Comparison of ENCODE assay signal across 30 cellular contexts in genomic region chr15:63084806-63085205, GRCh38.
"Had no signal": no experiment of that assay in that cellular context is flagged by ENCODE, and none has a peak within 500 bp of the region (broad histone marks: within the 10 kb centered on the region; RNA-seq: fewer than 3 reads in every experiment).

No MANE protein-coding gene starts in this region.

- H3K27ac Mint-ChIP-seq: activated CD4-positive, alpha-beta memory T cell treated with anti-CD3 and anti-CD28 coated beads for 36 hours; activated CD4-positive, alpha-beta T cell treated with anti-CD3 and anti-CD28 coated beads for 36 hours; activated CD4-positive, alpha-beta T cell treated with anti-CD3 and anti-CD28 coated beads, Interleukin-2, amount 10 ng/mL, durations not matched to agents 24 days and 14 days; activated CD8-positive, alpha-beta memory T cell treated with anti-CD3 and anti-CD28 coated beads, Interleukin-2, amount 10 ng/mL, durations not matched to agents 7 days and 5 days; activated CD8-positive, alpha-beta T cell treated with anti-CD3 and anti-CD28 coated beads, Interleukin-2, amount 10 ng/mL, durations not matched to agents 7 days and 5 days; activated naive CD8-positive, alpha-beta T cell; activated T-cell treated with anti-CD3 and anti-CD28 coated beads, Interleukin-2, amount 50 U/mL, for 24 hours; activated T-cell treated with anti-CD3 and anti-CD28 coated beads, Interleukin-2, amount 50 U/mL, for 72 hours; dendritic cell treated with granulocyte-macrophage colony-stimulating factor and Interleukin-4, amounts not matched to agents 40 ng/mL and 50 ng/mL, for 4 days; endodermal cell; T-helper 17 cell; T-helper 2 cell treated with Interferon-gamma antibody and Interleukin-4, amounts not matched to agents 5 μg/mL and 100 μg/mL, for 36 hours had no signal

- H3K4me1 Mint-ChIP-seq: activated CD4-positive, alpha-beta T cell treated with anti-CD3 and anti-CD28 coated beads for 36 hours; activated CD4-positive, alpha-beta T cell treated with anti-CD3 and anti-CD28 coated beads, Interleukin-2, amount 10 ng/mL, durations not matched to agents 24 days and 14 days; central memory CD8-positive, alpha-beta T cell; T-helper 17 cell had no signal

- H3K36me3 Mint-ChIP-seq: activated CD4-positive, alpha-beta memory T cell treated with anti-CD3 and anti-CD28 coated beads for 36 hours; activated CD8-positive, alpha-beta memory T cell treated with anti-CD3 and anti-CD28 coated beads, Interleukin-2, amount 10 ng/mL, durations not matched to agents 7 days and 5 days; activated naive CD8-positive, alpha-beta T cell had no signal

- ATAC-seq: activated CD4-positive, alpha-beta T cell treated with anti-CD3 and anti-CD28 coated beads for 36 hours; activated CD8-positive, alpha-beta memory T cell treated with anti-CD3 and anti-CD28 coated beads, Interleukin-2, amount 10 ng/mL, durations not matched to agents 7 days and 5 days; activated CD8-positive, alpha-beta T cell treated with anti-CD3 and anti-CD28 coated beads, Interleukin-2, amount 10 ng/mL, durations not matched to agents 7 days and 5 days; activated T-cell treated with anti-CD3 and anti-CD28 coated beads, Interleukin-2, amount 50 U/mL, for 72 hours; esophagus mucosa; T-helper 17 cell had no signal

- DNase-seq: activated CD4-positive, alpha-beta memory T cell treated with anti-CD3 and anti-CD28 coated beads for 36 hours; activated CD4-positive, alpha-beta T cell treated with anti-CD3 and anti-CD28 coated beads for 36 hours; activated CD4-positive, alpha-beta T cell treated with anti-CD3 and anti-CD28 coated beads, Interleukin-2, amount 10 ng/mL, durations not matched to agents 24 days and 14 days; activated CD4-positive, CD25-positive, alpha-beta regulatory T cell; activated CD4-positive, CD25-positive, alpha-beta regulatory T cell treated with anti-CD3 and anti-CD28 coated beads, Interleukin-2, amount 50 U/mL, for 72 hours; activated CD8-positive, alpha-beta memory T cell treated with anti-CD3 and anti-CD28 coated beads, Interleukin-2, amount 10 ng/mL, durations not matched to agents 7 days and 5 days; activated CD8-positive, alpha-beta memory T cell treated with anti-CD3 and anti-CD28 coated beads, Interleukin-2, amount 50 U/mL, for 4 hours; activated CD8-positive, alpha-beta T cell treated with anti-CD3 and anti-CD28 coated beads, Interleukin-2, amount 10 ng/mL, durations not matched to agents 7 days and 5 days; activated gamma-delta T cell; activated naive CD4-positive, alpha-beta T cell treated with anti-CD3 and anti-CD28 coated beads, Interleukin-2, amount 50 U/mL, for 16 hours; activated naive CD4-positive, alpha-beta T cell treated with Interleukin-2 at 50 U/mL for 16 hours; activated T-cell treated with anti-CD3 and anti-CD28 coated beads, Interleukin-2, amount 50 U/mL, for 24 hours; activated T-cell treated with anti-CD3 and anti-CD28 coated beads, Interleukin-2, amount 50 U/mL, for 72 hours; amniotic stem cell; anterior cingulate cortex; brain microvascular endothelial cell; dorsolateral prefrontal cortex; effector memory CD4-positive, alpha-beta T cell; endodermal cell; foreskin fibroblast; head of caudate nucleus; T-helper 17 cell; T1000; WERI-Rb-1 had no signal

- H3K9me3 Mint-ChIP-seq: activated CD4-positive, alpha-beta memory T cell treated with anti-CD3 and anti-CD28 coated beads for 36 hours; activated CD4-positive, alpha-beta T cell treated with anti-CD3 and anti-CD28 coated beads, Interleukin-2, amount 10 ng/mL, durations not matched to agents 24 days and 14 days; activated T-cell treated with anti-CD3 and anti-CD28 coated beads, Interleukin-2, amount 50 U/mL, for 24 hours; activated T-cell treated with anti-CD3 and anti-CD28 coated beads, Interleukin-2, amount 50 U/mL, for 72 hours; central memory CD8-positive, alpha-beta T cell; dendritic cell treated with granulocyte-macrophage colony-stimulating factor and Interleukin-4, amounts not matched to agents 40 ng/mL and 50 ng/mL, for 4 days; endodermal cell; T-helper 2 cell treated with Interferon-gamma antibody and Interleukin-4, amounts not matched to agents 5 μg/mL and 100 μg/mL, for 36 hours had no signal

- H3K4me3 Mint-ChIP-seq: activated CD4-positive, alpha-beta memory T cell treated with anti-CD3 and anti-CD28 coated beads for 36 hours; activated CD4-positive, alpha-beta T cell treated with anti-CD3 and anti-CD28 coated beads for 36 hours; activated CD4-positive, alpha-beta T cell treated with anti-CD3 and anti-CD28 coated beads, Interleukin-2, amount 10 ng/mL, durations not matched to agents 24 days and 14 days; activated CD8-positive, alpha-beta memory T cell treated with anti-CD3 and anti-CD28 coated beads, Interleukin-2, amount 10 ng/mL, durations not matched to agents 7 days and 5 days; activated CD8-positive, alpha-beta T cell treated with anti-CD3 and anti-CD28 coated beads, Interleukin-2, amount 10 ng/mL, durations not matched to agents 7 days and 5 days; activated naive CD8-positive, alpha-beta T cell; activated T-cell treated with anti-CD3 and anti-CD28 coated beads, Interleukin-2, amount 50 U/mL, for 24 hours; activated T-cell treated with anti-CD3 and anti-CD28 coated beads, Interleukin-2, amount 50 U/mL, for 72 hours; central memory CD8-positive, alpha-beta T cell; dendritic cell treated with granulocyte-macrophage colony-stimulating factor and Interleukin-4, amounts not matched to agents 40 ng/mL and 50 ng/mL, for 4 days; endodermal cell; T-helper 17 cell; T-helper 2 cell treated with Interferon-gamma antibody and Interleukin-4, amounts not matched to agents 5 μg/mL and 100 μg/mL, for 36 hours had no signal

- H3K4me3 ChIP-seq: coronary artery, dorsolateral prefrontal cortex had no signal

- H3K27ac ChIP-seq: brain microvascular endothelial cell, coronary artery, dorsolateral prefrontal cortex, WERI-Rb-1 had no signal

- H3K27me3 ChIP-seq: brain microvascular endothelial cell had no signal

- H3K27me3 Mint-ChIP-seq: activated CD8-positive, alpha-beta memory T cell treated with anti-CD3 and anti-CD28 coated beads, Interleukin-2, amount 10 ng/mL, durations not matched to agents 7 days and 5 days; dendritic cell treated with granulocyte-macrophage colony-stimulating factor and Interleukin-4, amounts not matched to agents 40 ng/mL and 50 ng/mL, for 4 days had no signal

- H3K36me3 ChIP-seq: brain microvascular endothelial cell, WERI-Rb-1 had no signal
